ENCODE assay signal across 8 cellular contexts in the genomic region with DNA sequence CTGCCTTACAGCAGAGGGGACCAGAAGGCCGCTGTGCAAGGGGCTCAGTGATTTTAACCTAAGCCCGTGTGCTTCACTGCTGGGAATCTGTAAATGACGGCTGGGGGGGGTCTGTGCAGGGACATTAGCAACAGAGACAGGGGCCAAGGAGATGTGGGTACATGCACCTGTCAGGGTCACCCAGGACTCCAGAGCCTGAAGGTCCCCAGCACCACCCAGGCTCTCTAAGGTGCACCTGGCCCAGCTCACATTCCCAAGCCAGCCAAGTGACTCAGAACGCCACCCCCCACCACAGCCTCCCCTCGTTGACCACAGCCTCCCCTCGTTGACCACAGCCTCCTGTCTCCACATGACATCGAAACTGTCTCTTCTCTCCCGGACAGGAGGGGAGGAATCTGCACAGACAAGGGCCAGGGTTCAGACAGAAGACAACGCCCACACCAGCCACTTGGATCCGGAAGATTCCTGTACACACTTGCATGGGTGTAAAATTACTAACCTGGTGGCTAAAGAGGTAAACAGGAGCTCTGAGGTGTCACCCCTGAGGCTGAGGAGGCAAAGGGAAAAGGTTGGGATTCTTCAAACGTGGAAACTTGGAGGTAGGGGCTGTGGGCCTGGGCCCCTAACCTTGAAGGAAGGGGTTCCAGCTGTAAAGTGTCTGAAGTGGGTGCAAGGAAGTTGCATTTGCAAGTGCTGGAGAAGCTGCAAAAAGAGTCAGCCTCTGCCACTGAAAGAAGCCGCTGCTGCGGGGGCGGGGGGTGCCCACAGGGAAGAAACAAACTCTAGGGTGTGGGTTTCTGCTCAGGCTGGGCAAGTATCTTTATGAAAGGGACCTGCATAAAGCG. TPM values are rescaled to one million over a fixed set of nuclear protein-coding genes. Genes with fewer than 3 reads are reported as not detected.
DNase-seq lines count a peak whose midpoint lies in the region; ATAC-seq and TF ChIP-seq lines count a peak whose summit lies in the region.

No MANE protein-coding gene starts in this region.

- peaks cover 4% of the 10 kb centered on the region for H3F3A ChIP-seq in SK-N-SH (replicated peaks; ENCODE audit: insufficient read depth)

- POLR2A ChIA-PET in SK-N-SH (lab: Yijun Ruan, JAX) = no interaction called here
- POLR2A ChIA-PET in activated CD8-positive, alpha-beta T cell treated with anti-CD3 and anti-CD28 coated beads, Interleukin-2, amount 10 ng/mL, durations not matched to agents 7 days and 5 days (lab: Charles Lee) = no interaction called here

- WGBS in SK-N-SH (ENCODE audit: low lambda C conversion rate) = 66% methylated on average over 9 of the region's 15 CpGs

- no peaks in the 10 kb centered on the region for H3K27me3 ChIP-seq in SK-N-SH (ENCODE audit: insufficient read depth)

- peaks cover 29% of the 10 kb centered on the region for H3K4me1 Mint-ChIP-seq in activated CD8-positive, alpha-beta T cell treated with anti-CD3 and anti-CD28 coated beads, Interleukin-2, amount 10 ng/mL, durations not matched to agents 7 days and 5 days (ENCODE audit: low read depth)

- no peaks in the 10 kb centered on the region for H3K79me2 ChIP-seq in SK-N-SH (ENCODE audit: insufficient read depth)

- no peak for ATAC-seq in SK-N-SH treated with all-trans-retinoic acid at 6 μM for 48 hours
- peak; percentile 32 for ATAC-seq in activated CD8-positive, alpha-beta T cell treated with anti-CD3 and anti-CD28 coated beads, Interleukin-2, amount 10 ng/mL, durations not matched to agents 7 days and 5 days
- peak; percentile 60 for ATAC-seq in stimulated activated naive CD8-positive, alpha-beta T cell treated with anti-CD3 and anti-CD28 coated beads, Interleukin-15, Interleukin-2, amounts not matched to agents 100 U/mL and 50 U/mL, for 24 hours

- peaks cover 17 to 20% of the 10 kb centered on the region in 2 experiments; a peak in 2 of 4 replicates for H3K4me1 ChIP-seq in SK-N-SH (ENCODE audit: control insufficient read depth in 1 of 2, insufficient read depth in 2 of 2, low read depth in 1 of 2, low read length in 1 of 2)

- H3K9me3 ChIP-seq in SK-N-SH = no peaks in the 10 kb centered on the region

- no peaks in the 10 kb centered on the region for H3K36me3 ChIP-seq in SK-N-SH (replicated peaks in 1 of 2; ENCODE audit: control insufficient read depth in 1 of 2, insufficient read depth in 2 of 2, low read length in 1 of 2)

- peak overlapping the region; percentile 9 for H3K4me3 Mint-ChIP-seq in activated CD8-positive, alpha-beta T cell treated with anti-CD3 and anti-CD28 coated beads, Interleukin-2, amount 10 ng/mL, durations not matched to agents 7 days and 5 days

- H4K20me1 ChIP-seq in SK-N-SH (ENCODE audit: insufficient read depth) = no peaks in the 10 kb centered on the region

- H3K4me3 ChIP-seq in SK-N-SH (ENCODE audit: low read depth in 2 of 2, low read length in 1 of 2) = no peak overlapping the region

- H3K4me2 ChIP-seq in SK-N-SH = no peak overlapping the region

- H3K27ac Mint-ChIP-seq in activated CD8-positive, alpha-beta T cell treated with anti-CD3 and anti-CD28 coated beads, Interleukin-2, amount 10 ng/mL, durations not matched to agents 7 days and 5 days = peak overlapping the region; percentile 27

- no peak for TF ChIP-seq CTCF in SK-N-SH (IDR thresholded peaks at IDR 0.05)

- no peak for DNase-seq in SK-N-SH
- peak; percentile 56 for DNase-seq in activated CD8-positive, alpha-beta T cell treated with anti-CD3 and anti-CD28 coated beads, Interleukin-2, amount 10 ng/mL, durations not matched to agents 7 days and 5 days
- DNase-seq in kidney tubule cell (ENCODE audit: low spot score) = peak; percentile 96
- DNase-seq in stimulated activated naive CD8-positive, alpha-beta T cell treated with anti-CD3 and anti-CD28 coated beads, Interleukin-15, Interleukin-2, amounts not matched to agents 100 U/mL and 50 U/mL, for 24 hours = peak; percentile 82
- DNase-seq in NOMO-1 (lab: John Stamatoyannopoulos, UW; ENCODE audit: unreplicated experiment in 2 of 2) = no peak
- no peak for DNase-seq in activated gamma-delta T cell treated with Interleukin-2 at 50 U/mL for 16 hours
- DNase-seq in G401 (ENCODE audit: low spot score) = no peak

- no peaks in the 10 kb centered on the region for H3K9me3 Mint-ChIP-seq in activated CD8-positive, alpha-beta T cell treated with anti-CD3 and anti-CD28 coated beads, Interleukin-2, amount 10 ng/mL, durations not matched to agents 7 days and 5 days (ENCODE audit: insufficient read depth)

- peak overlapping the region; percentile 70 for H2AFZ ChIP-seq in SK-N-SH (ENCODE audit: low read depth)

- no peaks in the 10 kb centered on the region for H3K36me3 Mint-ChIP-seq in activated CD8-positive, alpha-beta T cell treated with anti-CD3 and anti-CD28 coated beads, Interleukin-2, amount 10 ng/mL, durations not matched to agents 7 days and 5 days (ENCODE audit: low read depth)

- CTCF ChIA-PET in SK-N-SH (lab: Yijun Ruan, JAX) = no interaction called here
- CTCF ChIA-PET in activated CD8-positive, alpha-beta T cell treated with anti-CD3 and anti-CD28 coated beads, Interleukin-2, amount 10 ng/mL, durations not matched to agents 7 days and 5 days (lab: Charles Lee) = interaction anchor here (0.8 kb wide), 1 partner anchor 702 kb away, joined by 3 read pairs; no protein-coding TSS in a partner anchor

- TF ChIP-seq EP300 in SK-N-SH (IDR thresholded peaks at IDR 0.05; ENCODE audit: borderline replicate concordance in 1 of 2, low read depth in 1 of 2, low read length in 1 of 2) = peak in 1 of 2 experiments; percentile 24; a peak in 1 of 4 replicates

- H3K27me3 Mint-ChIP-seq in activated CD8-positive, alpha-beta T cell treated with anti-CD3 and anti-CD28 coated beads, Interleukin-2, amount 10 ng/mL, durations not matched to agents 7 days and 5 days (ENCODE audit: low read depth) = no peaks in the 10 kb centered on the region

- in situ Hi-C loops in G401 (cut with HindIII; ENCODE audit: low sequenced_read_pairs) = no loop called here

- no peak overlapping the region for H3K27ac ChIP-seq in SK-N-SH (ENCODE audit: low read depth in 2 of 2, low read length in 1 of 2)

- TF ChIP-seq RAD21 in SK-N-SH (IDR thresholded peaks at IDR 0.05; ENCODE audit: low read length) = no peak

- H3K9ac ChIP-seq in SK-N-SH = no peak overlapping the region

- no peaks in the 10 kb centered on the region for H3K9me2 ChIP-seq in SK-N-SH

TF ChIP-seq in SK-N-SH, 30 proteins besides CTCF, POLR2A, EP300 and RAD21 (continues in another document):
- no peak for TF ChIP-seq RXRA (IDR thresholded peaks at IDR 0.05; ENCODE audit: borderline replicate concordance, low read depth)

TF ChIP-seq in SK-N-SH treated with all-trans-retinoic acid at 6 μM for 48 hours, 23 proteins besides CTCF, POLR2A, EP300 and RAD21 (continues in another document):
- TF ChIP-seq, protein P1, sequence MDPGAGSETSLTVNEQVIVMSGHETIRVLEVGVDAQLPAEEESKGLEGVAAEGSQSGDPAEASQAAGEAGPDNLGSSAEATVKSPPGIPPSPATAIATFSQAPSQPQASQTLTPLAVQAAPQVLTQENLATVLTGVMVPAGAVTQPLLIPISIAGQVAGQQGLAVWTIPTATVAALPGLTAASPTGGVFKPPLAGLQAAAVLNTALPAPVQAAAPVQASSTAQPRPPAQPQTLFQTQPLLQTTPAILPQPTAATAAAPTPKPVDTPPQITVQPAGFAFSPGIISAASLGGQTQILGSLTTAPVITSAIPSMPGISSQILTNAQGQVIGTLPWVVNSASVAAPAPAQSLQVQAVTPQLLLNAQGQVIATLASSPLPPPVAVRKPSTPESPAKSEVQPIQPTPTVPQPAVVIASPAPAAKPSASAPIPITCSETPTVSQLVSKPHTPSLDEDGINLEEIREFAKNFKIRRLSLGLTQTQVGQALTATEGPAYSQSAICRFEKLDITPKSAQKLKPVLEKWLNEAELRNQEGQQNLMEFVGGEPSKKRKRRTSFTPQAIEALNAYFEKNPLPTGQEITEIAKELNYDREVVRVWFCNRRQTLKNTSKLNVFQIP (CRISPR knock-in tag; IDR thresholded peaks at IDR 0.05; ENCODE audit: borderline replicate concordance, low read depth) = no peak
- TF ChIP-seq ISL1 (CRISPR knock-in tag; IDR thresholded peaks at IDR 0.05) (no peak), OSR1 (CRISPR knock-in tag; IDR thresholded peaks at IDR 0.05) (no peak), ZC3H10 (CRISPR knock-in tag; IDR thresholded peaks at IDR 0.05) (no peak), PPARA (CRISPR knock-in tag; IDR thresholded peaks at IDR 0.05; ENCODE audit: borderline replicate concordance) (no peak), ZNF70 (CRISPR knock-in tag; IDR thresholded peaks at IDR 0.05) (no peak), TOX (CRISPR knock-in tag; IDR thresholded peaks at IDR 0.05; ENCODE audit: borderline replicate concordance) (no peak), ESRRG (CRISPR knock-in tag; IDR thresholded peaks at IDR 0.05) (no peak)
- TF ChIP-seq, protein P2, sequence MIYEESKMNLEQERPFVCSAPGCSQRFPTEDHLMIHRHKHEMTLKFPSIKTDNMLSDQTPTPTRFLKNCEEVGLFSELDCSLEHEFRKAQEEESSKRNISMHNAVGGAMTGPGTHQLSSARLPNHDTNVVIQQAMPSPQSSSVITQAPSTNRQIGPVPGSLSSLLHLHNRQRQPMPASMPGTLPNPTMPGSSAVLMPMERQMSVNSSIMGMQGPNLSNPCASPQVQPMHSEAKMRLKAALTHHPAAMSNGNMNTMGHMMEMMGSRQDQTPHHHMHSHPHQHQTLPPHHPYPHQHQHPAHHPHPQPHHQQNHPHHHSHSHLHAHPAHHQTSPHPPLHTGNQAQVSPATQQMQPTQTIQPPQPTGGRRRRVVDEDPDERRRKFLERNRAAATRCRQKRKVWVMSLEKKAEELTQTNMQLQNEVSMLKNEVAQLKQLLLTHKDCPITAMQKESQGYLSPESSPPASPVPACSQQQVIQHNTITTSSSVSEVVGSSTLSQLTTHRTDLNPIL (CRISPR knock-in tag; IDR thresholded peaks at IDR 0.05; ENCODE audit: low read depth) = no peak

RNA-seq across cellular contexts. Expression of a gene that starts 27.0 kb away (rescaled TPM):
- not detected in 2 replicates for polyA plus RNA-seq in SK-N-SH (2012; rRNA removed)
- polyA plus RNA-seq in SK-N-SH (2012; cell fraction: cytosol; rRNA removed) = not detected in 2 replicates
- polyA plus RNA-seq in SK-N-SH (2012; cell fraction: nucleus; rRNA removed) = not detected in 2 replicates
- total RNA-seq in activated CD8-positive, alpha-beta T cell treated with anti-CD3 and anti-CD28 coated beads, Interleukin-2, amount 10 ng/mL, durations not matched to agents 7 days and 5 days = not detected
- not detected in 2 replicates for total RNA-seq in G401 (2014; rRNA removed; shearing (Covaris generic))

RNA-seq across cellular contexts. Expression of a gene that starts 52.4 kb away (rescaled TPM):
- polyA plus RNA-seq in SK-N-SH (2012; rRNA removed) = not detected in 2 replicates
- polyA plus RNA-seq in SK-N-SH (2012; cell fraction: cytosol; rRNA removed) = not detected in 2 replicates
- not detected in 2 replicates for polyA plus RNA-seq in SK-N-SH (2012; cell fraction: nucleus; rRNA removed)
- total RNA-seq in activated CD8-positive, alpha-beta T cell treated with anti-CD3 and anti-CD28 coated beads, Interleukin-2, amount 10 ng/mL, durations not matched to agents 7 days and 5 days = not detected
- total RNA-seq in G401 (2014; rRNA removed; shearing (Covaris generic)) = not detected in 2 replicates

Comparison
In these comparisons a context has a peak if more than half of its experiments do, and no peak if none do; other contexts are left out.
1. DNase-seq: peak in activated CD8-positive, alpha-beta T cell treated with anti-CD3 and anti-CD28 coated beads, Interleukin-2, amount 10 ng/mL, durations not matched to agents 7 days and 5 days (single experiment), kidney tubule cell (single experiment) and stimulated activated naive CD8-positive, alpha-beta T cell treated with anti-CD3 and anti-CD28 coated beads, Interleukin-15, Interleukin-2, amounts not matched to agents 100 U/mL and 50 U/mL, for 24 hours (single experiment); none in SK-N-SH (single experiment), NOMO-1 (0 of 2), activated gamma-delta T cell treated with Interleukin-2 at 50 U/mL for 16 hours (single experiment) and G401 (single experiment).